Comparison of ENCODE assay signal across 11 cellular contexts in genomic region chr2:130370490-130370889, GRCh38. TPM values are rescaled to one million over a fixed set of nuclear protein-coding genes. Genes with fewer than 3 reads are reported as not detected.
DNase-seq lines count a peak whose midpoint lies in the region; ATAC-seq and TF ChIP-seq lines count a peak whose summit lies in the region.
"Had no signal": no experiment of that assay in that cellular context is flagged by ENCODE, and none has a peak within 500 bp of the region (broad histone marks: within the 10 kb centered on the region; RNA-seq: fewer than 3 reads in every experiment).

No MANE protein-coding gene starts in this region.

- peaks cover 24% of the 10 kb centered on the region for H3K4me1 ChIP-seq in OCI-LY3 (ENCODE audit: low read length)

- no peak overlapping the region for H3K27ac Mint-ChIP-seq in neural crest cell (ENCODE audit: unreplicated experiment)

- peak overlapping the region; percentile 92 for H3K4me3 Mint-ChIP-seq in neural crest cell

- peaks cover 2% of the 10 kb centered on the region; the same call in 1 of the 2 replicates for H3K36me3 ChIP-seq in GM06990 (ENCODE audit: control insufficient read depth, insufficient read depth, low read length)
- peaks cover 39% of the 10 kb centered on the region for H3K36me3 ChIP-seq in OCI-LY3 (replicated peaks; ENCODE audit: low read depth, low read length)
- peaks cover 3% of the 10 kb centered on the region; the same call in 1 of the 2 replicates for H3K36me3 ChIP-seq in WERI-Rb-1
- H3K36me3 ChIP-seq: thyroid gland had no signal

- H3K27me3 ChIP-seq in GM06990 (replicated peaks; ENCODE audit: control insufficient read depth, insufficient read depth, low read length) (no peaks in the 10 kb centered on the region), OCI-LY3 (ENCODE audit: low read depth, low read length) (no peaks in the 10 kb centered on the region), WERI-Rb-1 (ENCODE audit: insufficient read depth, low read depth, severe bottlenecking) (no peaks in the 10 kb centered on the region)
- H3K27me3 ChIP-seq: thyroid gland had no signal

- no peak overlapping the region for H3K9ac ChIP-seq in OCI-LY3 (ENCODE audit: low read length)

- 0 out of 2 replicates have a peak, but pooled peaks cover 13% of the 10 kb centered on the region for H4K20me1 ChIP-seq in OCI-LY3 (ENCODE audit: insufficient read depth, low read length)

- no peak overlapping the region for H2AFZ ChIP-seq in OCI-LY3 (ENCODE audit: low read depth, low read length)

- H3K9me3 Mint-ChIP-seq in neural crest cell = no peaks in the 10 kb centered on the region

- H3K4me3 ChIP-seq in GM06990 (replicated peaks; ENCODE audit: low read depth, low read length) = no peak overlapping the region
- peak overlapping the region; percentile 96; the same call in 1 of the 2 replicates for H3K4me3 ChIP-seq in OCI-LY3 (ENCODE audit: low read length)
- no peak overlapping the region for H3K4me3 ChIP-seq in WERI-Rb-1 (ENCODE audit: low read depth, low read length)

- ATAC-seq in GM18907 (IDR thresholded peaks at IDR 0.05; ENCODE audit: unreplicated experiment) = no peak

- peaks cover 39% of the 10 kb centered on the region for H3K79me2 ChIP-seq in OCI-LY3 (ENCODE audit: low read length)

- H3K27ac ChIP-seq in OCI-LY3 (ENCODE audit: low read length) (no peak overlapping the region), WERI-Rb-1 (no peak overlapping the region)

- H3K9me3 ChIP-seq in OCI-LY3 (ENCODE audit: insufficient read depth, low read length) (no peaks in the 10 kb centered on the region), WERI-Rb-1 (ENCODE audit: severe bottlenecking) (no peaks in the 10 kb centered on the region)
- H3K9me3 ChIP-seq: thyroid gland had no signal

- no peak for TF ChIP-seq CTCF in GM06990 (IDR thresholded peaks at IDR 0.05; ENCODE audit: insufficient read depth, low read length, poor library complexity, severe bottlenecking)
- no peak for TF ChIP-seq CTCF in OCI-LY3 (IDR thresholded peaks at IDR 0.05; ENCODE audit: low read depth, low read length)
- no peak for TF ChIP-seq CTCF in neural crest cell (conservative IDR thresholded peaks at IDR 0.05)
- no peak for TF ChIP-seq CTCF in WERI-Rb-1 (IDR thresholded peaks at IDR 0.05; ENCODE audit: low read depth, low read length)

- DNase-seq in GM06990 (ENCODE audit: extremely low read depth, insufficient read length) = peak; percentile 48
- DNase-seq in activated effector memory CD4-positive, alpha-beta T cell treated with anti-CD3 and anti-CD28 coated beads, Interleukin-2, amount 50 U/mL, for 16 hours = peak; percentile 78
- no peak for DNase-seq in neural crest cell (ENCODE audit: low read depth, low spot score)
- DNase-seq in SHP77 treated with DMSO at 0.1 percent for 48 hours (lab: John Stamatoyannopoulos, UW) = no peak
- no peak for DNase-seq in WERI-Rb-1
- DNase-seq in SW 1271 (lab: John Stamatoyannopoulos, UW) = no peak
- DNase-seq: NCI-H1105, SHP77, thyroid gland had no signal

- H3K4me2 ChIP-seq in OCI-LY3 (ENCODE audit: low read length) = peak overlapping the region; percentile 97

- H3K27me3 Mint-ChIP-seq in neural crest cell (ENCODE audit: low read depth) = no peaks in the 10 kb centered on the region

- peaks cover 15% of the 10 kb centered on the region for H3K4me1 Mint-ChIP-seq in neural crest cell

- peaks cover 4% of the 10 kb centered on the region for H3K36me3 Mint-ChIP-seq in neural crest cell (ENCODE audit: low read depth)

RNA-seq across cellular contexts. Expression of gene PTPN18, which starts 14.6 kb away (rescaled TPM):
- total RNA-seq in neural crest cell = 30.4 and 31.3 TPM in 2 replicates

RNA-seq across cellular contexts. Expression of gene IMP4, which starts 27.8 kb away (rescaled TPM):
- total RNA-seq in neural crest cell = 62.1 and 69.1 TPM in 2 replicates

Comparison
In these comparisons a context has a peak if more than half of its experiments do, and no peak if none do; other contexts are left out.
1. DNase-seq: peak in GM06990 (single experiment) and activated effector memory CD4-positive, alpha-beta T cell treated with anti-CD3 and anti-CD28 coated beads, Interleukin-2, amount 50 U/mL, for 16 hours (single experiment); none in neural crest cell (single experiment), SHP77 treated with DMSO at 0.1 percent for 48 hours (single experiment), WERI-Rb-1 (single experiment) and SW 1271 (0 of 2).